ENCODE assay signal across 15 cellular contexts in the genomic region with DNA sequence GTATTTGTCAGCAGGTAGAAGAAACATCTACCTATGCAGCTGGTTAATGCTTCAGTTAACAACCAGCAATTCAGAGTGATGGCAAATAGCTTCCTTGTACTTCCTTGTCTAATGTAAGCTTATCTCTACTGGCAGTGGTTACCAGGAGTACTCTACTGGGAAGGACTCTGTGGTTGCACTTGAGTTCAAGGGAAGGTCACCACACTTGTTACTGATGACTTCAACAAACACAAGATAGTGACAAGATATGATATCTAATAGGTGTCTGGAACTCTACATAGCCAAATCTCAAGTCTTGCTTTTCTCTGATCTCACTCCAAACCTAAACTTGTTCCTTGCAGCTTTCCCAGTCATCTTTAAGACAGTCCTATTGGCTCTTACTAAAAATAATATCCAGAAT.
A peak's percentile ranks its signal among the peaks of the same experiment; 100 is the strongest.
DNase-seq lines count a peak whose midpoint lies in the region; ATAC-seq lines count a peak whose summit lies in the region.
"Had no signal": no experiment of that assay in that cellular context is flagged by ENCODE, and none has a peak within 500 bp of the region (broad histone marks: within the 10 kb centered on the region; RNA-seq: fewer than 3 reads in every experiment).

No MANE protein-coding gene starts in this region.

- no peak overlapping the region for H3K27ac Mint-ChIP-seq in immature natural killer cell
- H3K27ac Mint-ChIP-seq in activated CD4-positive, alpha-beta T cell treated with anti-CD3 and anti-CD28 coated beads, Interleukin-2, amount 10 ng/mL, durations not matched to agents 7 days and 5 days = no peak overlapping the region
- H3K27ac Mint-ChIP-seq: CD4-positive, CD25-positive, alpha-beta regulatory T cell had no signal

- H3K4me1 Mint-ChIP-seq in immature natural killer cell = no peaks in the 10 kb centered on the region
- H3K4me1 Mint-ChIP-seq in activated CD4-positive, alpha-beta T cell treated with anti-CD3 and anti-CD28 coated beads, Interleukin-2, amount 10 ng/mL, durations not matched to agents 7 days and 5 days = no peaks in the 10 kb centered on the region
- H3K4me1 Mint-ChIP-seq: CD4-positive, CD25-positive, alpha-beta regulatory T cell had no signal

- H3K4me3 ChIP-seq in BLaER1 = no peak overlapping the region
- H3K4me3 ChIP-seq: HAP-1 had no signal

- H3K4me2 ChIP-seq in BLaER1 = peak overlapping the region; percentile 5; the same call in 1 of the 2 replicates

- CTCF ChIA-PET in activated CD4-positive, alpha-beta T cell treated with anti-CD3 and anti-CD28 coated beads, Interleukin-2, amount 10 ng/mL, durations not matched to agents 7 days and 5 days (lab: Charles Lee) = no interaction called here

- ATAC-seq in HG03432 (IDR thresholded peaks at IDR 0.05; ENCODE audit: unreplicated experiment) = peak; percentile 68

- H3K4me1 ChIP-seq in BLaER1 = 0 out of 2 replicates have a peak, but pooled peaks cover 4% of the 10 kb centered on the region
- H3K4me1 ChIP-seq: HAP-1 had no signal

- H3K36me3 Mint-ChIP-seq in immature natural killer cell = no peaks in the 10 kb centered on the region
- H3K36me3 Mint-ChIP-seq in activated CD4-positive, alpha-beta T cell treated with anti-CD3 and anti-CD28 coated beads, Interleukin-2, amount 10 ng/mL, durations not matched to agents 7 days and 5 days (ENCODE audit: low read depth) = no peaks in the 10 kb centered on the region
- H3K36me3 Mint-ChIP-seq: CD4-positive, CD25-positive, alpha-beta regulatory T cell had no signal

- no peaks in the 10 kb centered on the region for H4K20me1 ChIP-seq in BLaER1

- no peaks in the 10 kb centered on the region for H3K27me3 Mint-ChIP-seq in immature natural killer cell (ENCODE audit: low read depth in 3 of 3)
- H3K27me3 Mint-ChIP-seq in activated CD4-positive, alpha-beta T cell treated with anti-CD3 and anti-CD28 coated beads, Interleukin-2, amount 10 ng/mL, durations not matched to agents 7 days and 5 days = no peaks in the 10 kb centered on the region
- H3K27me3 Mint-ChIP-seq: CD4-positive, CD25-positive, alpha-beta regulatory T cell had no signal

- H3K27ac ChIP-seq in BLaER1 = no peak overlapping the region

- H3K9ac ChIP-seq in BLaER1 = no peak overlapping the region

- peaks cover 0 to 42% (median 7%) of the 10 kb centered on the region in 6 donors for H3K9me3 Mint-ChIP-seq in immature natural killer cell
- H3K9me3 Mint-ChIP-seq in activated CD4-positive, alpha-beta T cell treated with anti-CD3 and anti-CD28 coated beads, Interleukin-2, amount 10 ng/mL, durations not matched to agents 7 days and 5 days = peaks cover 3% of the 10 kb centered on the region

- POLR2A ChIA-PET in activated CD4-positive, alpha-beta T cell treated with anti-CD3 and anti-CD28 coated beads, Interleukin-2, amount 10 ng/mL, durations not matched to agents 7 days and 5 days (lab: Charles Lee) = no interaction called here

- DNase-seq in SKM-1 (lab: John Stamatoyannopoulos, UW; ENCODE audit: unreplicated experiment) (peak; percentile 24), immature natural killer cell (peak in 2 of 3 donors; percentile 0 to 7), NCI-H128 (lab: John Stamatoyannopoulos, UW; ENCODE audit: unreplicated experiment) (no peak), AG20443 (ENCODE audit: low spot score) (no peak)
- DNase-seq in activated CD4-positive, alpha-beta T cell treated with anti-CD3 and anti-CD28 coated beads, Interleukin-2, amount 10 ng/mL, durations not matched to agents 7 days and 5 days = no peak
- DNase-seq: AML-193; CD4-positive, CD25-positive, alpha-beta regulatory T cell; NCI-H1092; NCI-H1694; NCI-H446; NCI-H748 treated with DMSO at 0.1 percent for 48 hours; SW 1271 had no signal

- H3K36me3 ChIP-seq in BLaER1 = no peaks in the 10 kb centered on the region
- H3K36me3 ChIP-seq: HAP-1 had no signal

- H3K27me3 ChIP-seq in BLaER1 = no peaks in the 10 kb centered on the region

- no peak overlapping the region for H3K4me3 Mint-ChIP-seq in immature natural killer cell
- H3K4me3 Mint-ChIP-seq in activated CD4-positive, alpha-beta T cell treated with anti-CD3 and anti-CD28 coated beads, Interleukin-2, amount 10 ng/mL, durations not matched to agents 7 days and 5 days = no peak overlapping the region
- H3K4me3 Mint-ChIP-seq: CD4-positive, CD25-positive, alpha-beta regulatory T cell had no signal

- H3K9me3 ChIP-seq in BLaER1 = no peaks in the 10 kb centered on the region
- H3K9me3 ChIP-seq: HAP-1 had no signal

Comparison
In these comparisons a context has a peak if more than half of its experiments do, and no peak if none do; other contexts are left out.
1. DNase-seq: peak in SKM-1 (single experiment) and immature natural killer cell (2 of 3); none in NCI-H128 (single experiment), AG20443 (single experiment) and activated CD4-positive, alpha-beta T cell treated with anti-CD3 and anti-CD28 coated beads, Interleukin-2, amount 10 ng/mL, durations not matched to agents 7 days and 5 days (single experiment).